In genomic region chrX:51296138-51296537, GRCh38 we compare ENCODE assay signal across 31 cellular contexts.
A peak's percentile ranks its signal among the peaks of the same experiment; 100 is the strongest.
DNase-seq lines count a peak whose midpoint lies in the region; ATAC-seq and FAIRE-seq lines count a peak whose summit lies in the region.
"Had no signal": no experiment of that assay in that cellular context is flagged by ENCODE, and none has a peak within 500 bp of the region (broad histone marks: within the 10 kb centered on the region; RNA-seq: fewer than 3 reads in every experiment).

No MANE protein-coding gene starts in this region.

- peaks cover 0 to 7% of the 10 kb centered on the region in 2 donors for H3K4me1 Mint-ChIP-seq in stimulated activated naive B cell treated with anti-CD40 and anti-IgM and Interleukin-4, amounts not matched to agents 10 μg/mL and 1 μg/mL and 100 μg/mL, for 72 hours
- H3K4me1 Mint-ChIP-seq: B cell; CD14-positive monocyte; CD4-positive, alpha-beta memory T cell; CD4-positive, CD25-positive, alpha-beta regulatory T cell; CD8-positive, alpha-beta memory T cell had no signal

- DNase-seq in GM19239 (ENCODE audit: insufficient read length, low spot score) (no peak), hepatic stellate cell (ENCODE audit: low spot score) (no peak), NCI-H1105 treated with DMSO at 0.1 percent for 48 hours (lab: John Stamatoyannopoulos, UW) (no peak), NCI-H524 (lab: John Stamatoyannopoulos, UW) (no peak)
- DNase-seq in stimulated activated naive B cell treated with anti-CD40 and anti-IgM and Interleukin-4, amounts not matched to agents 10 μg/mL and 1 μg/mL and 100 μg/mL, for 72 hours = no peak
- DNase-seq: 8988T; ACHN; AML-193; BE2C; C1 segment of cervical spinal cord; Caco-2; Calu3; CD4-positive, alpha-beta memory T cell; CD4-positive, alpha-beta T cell; CD4-positive, CD25-positive, alpha-beta regulatory T cell; CD8-positive, alpha-beta memory T cell; CD8-positive, alpha-beta T cell; COR-L47; DMS 273 treated with DMSO at 0.1 percent for 48 hours; DMS153; DMS53; DMS79; DMS79 treated with DMSO at 0.1 percent for 48 hours; DND-41; EL had no signal

- peaks cover 0 to 3% of the 10 kb centered on the region in 2 donors for H3K36me3 Mint-ChIP-seq in stimulated activated naive B cell treated with anti-CD40 and anti-IgM and Interleukin-4, amounts not matched to agents 10 μg/mL and 1 μg/mL and 100 μg/mL, for 72 hours
- H3K36me3 Mint-ChIP-seq: CD14-positive monocyte had no signal

- peak; percentile 65 to 78 for ATAC-seq in stimulated activated naive B cell treated with anti-CD40 and anti-IgM and Interleukin-4, amounts not matched to agents 10 μg/mL and 1 μg/mL and 100 μg/mL, for 72 hours (replicated peaks)
- ATAC-seq: A549; CD8-positive, alpha-beta T cell had no signal

- H3K27ac Mint-ChIP-seq in stimulated activated naive B cell treated with anti-CD40 and anti-IgM and Interleukin-4, amounts not matched to agents 10 μg/mL and 1 μg/mL and 100 μg/mL, for 72 hours = no peak overlapping the region
- H3K27ac Mint-ChIP-seq: B cell; CD14-positive monocyte; CD4-positive, alpha-beta memory T cell; CD4-positive, alpha-beta T cell; CD4-positive, CD25-positive, alpha-beta regulatory T cell; CD8-positive, alpha-beta T cell had no signal

- peak; percentile 39 for FAIRE-seq in GM19239 (lab: Jason Lieb, UNC)
- peak; percentile 79 for FAIRE-seq in colon (lab: Jason Lieb, UNC)
- FAIRE-seq: A204.1, A549, D721Med had no signal

- H3K9me3 Mint-ChIP-seq in stimulated activated naive B cell treated with anti-CD40 and anti-IgM and Interleukin-4, amounts not matched to agents 10 μg/mL and 1 μg/mL and 100 μg/mL, for 72 hours = no peaks in the 10 kb centered on the region
- H3K9me3 Mint-ChIP-seq: CD8-positive, alpha-beta memory T cell had no signal

- H3K27me3 Mint-ChIP-seq in stimulated activated naive B cell treated with anti-CD40 and anti-IgM and Interleukin-4, amounts not matched to agents 10 μg/mL and 1 μg/mL and 100 μg/mL, for 72 hours = no peaks in the 10 kb centered on the region
- H3K27me3 Mint-ChIP-seq: B cell; CD4-positive, alpha-beta memory T cell; CD4-positive, alpha-beta T cell; CD4-positive, CD25-positive, alpha-beta regulatory T cell had no signal

- no peak overlapping the region for H3K4me3 Mint-ChIP-seq in stimulated activated naive B cell treated with anti-CD40 and anti-IgM and Interleukin-4, amounts not matched to agents 10 μg/mL and 1 μg/mL and 100 μg/mL, for 72 hours
- H3K4me3 Mint-ChIP-seq: B cell; CD14-positive monocyte; CD4-positive, alpha-beta memory T cell; CD4-positive, alpha-beta T cell; CD4-positive, CD25-positive, alpha-beta regulatory T cell; CD8-positive, alpha-beta memory T cell; CD8-positive, alpha-beta T cell had no signal
